Comparison of ENCODE assay signal across 8 cellular contexts in the genomic region with DNA sequence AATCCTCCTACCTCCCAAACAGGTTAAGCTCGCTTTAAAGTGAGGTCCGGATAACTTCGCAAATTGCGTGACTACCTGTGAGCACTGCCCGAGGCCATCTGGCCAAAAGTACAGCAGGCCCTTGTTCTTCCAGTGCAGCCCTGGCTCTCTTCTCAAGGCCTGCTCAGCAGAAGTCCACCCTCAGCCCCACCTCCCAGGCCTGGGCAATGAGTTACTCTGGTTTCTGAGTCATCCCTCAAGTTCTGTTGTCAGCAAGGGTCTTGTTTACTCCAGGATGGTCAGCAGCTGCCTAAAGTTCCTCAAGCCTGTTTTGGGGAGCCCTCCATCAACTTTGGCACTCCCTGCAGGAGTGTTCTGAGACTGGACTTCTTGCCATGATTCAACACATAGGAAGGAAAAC.
DNase-seq lines count a peak whose midpoint lies in the region; ATAC-seq and TF ChIP-seq lines count a peak whose summit lies in the region.

No MANE protein-coding gene starts in this region.

- TF ChIP-seq CTCF in gastroesophageal sphincter (IDR thresholded peaks at IDR 0.05), result no peak
- TF ChIP-seq CTCF in prostate gland (IDR thresholded peaks at IDR 0.05), result no peak

- DNase-seq in D341Med (ENCODE audit: low spot score), result peak; percentile 7
- DNase-seq in adipocyte (ENCODE audit: low read depth), result peak; percentile 82
- DNase-seq in prostate gland (ENCODE audit: low spot score), result peak; percentile 47
- DNase-seq in NCI-H526 treated with DMSO at 0.1 percent for 48 hours (lab: John Stamatoyannopoulos, UW), result no peak
- DNase-seq in NCI-H1694 treated with DMSO at 0.1 percent for 48 hours (lab: John Stamatoyannopoulos, UW), result no peak
- DNase-seq in SKM-1 treated with dmso at 0.1 percent for 144 hours (lab: John Stamatoyannopoulos, UW; ENCODE audit: unreplicated experiment), result no peak

- H3K4me3 ChIP-seq in adipocyte (ENCODE audit: low read length) (no peak overlapping the region), gastroesophageal sphincter (no peak overlapping the region), prostate gland (no peak overlapping the region)

- H3K27ac ChIP-seq in gastroesophageal sphincter, result peak overlapping the region in 2 of 4 donors; percentile 53 to 59
- peak overlapping the region; percentile 4 to 46 for H3K27ac ChIP-seq in prostate gland

- WGBS in gastroesophageal sphincter (ENCODE audit: low coverage in 1 of 2), 2 donors, result 33 to 100% methylated on average over 1 to 3 of the region's 5 CpGs
- WGBS in prostate gland, result 41% methylated on average over 5 of the region's 5 CpGs

- intact Hi-C loops in prostate gland (cut with DNase I), result no loop called here

- H3K36me3 ChIP-seq in adipocyte (ENCODE audit: control insufficient read depth, insufficient read depth, low read length, severe bottlenecking) (peaks cover 81% of the 10 kb centered on the region), gastroesophageal sphincter (peaks cover 0 to 95% of the 10 kb centered on the region in 2 donors), prostate gland (no peaks in the 10 kb centered on the region)

- peak overlapping the region; percentile 63 for H3K9ac ChIP-seq in adipocyte (ENCODE audit: low read length)

- H3K4me1 ChIP-seq in adipocyte (ENCODE audit: control insufficient read depth, insufficient read depth, low read length) (peaks cover 41% of the 10 kb centered on the region), gastroesophageal sphincter (peaks cover 0 to 50% (median 10%) of the 10 kb centered on the region in 3 donors), prostate gland (replicated peaks) (peaks cover 6% of the 10 kb centered on the region)

- no peak for TF ChIP-seq POLR2A in gastroesophageal sphincter (IDR thresholded peaks at IDR 0.05)
- TF ChIP-seq POLR2A in prostate gland (IDR thresholded peaks at IDR 0.05), result no peak

- H3K27me3 ChIP-seq in adipocyte (replicated peaks; ENCODE audit: control insufficient read depth, insufficient read depth, low read length), result no peaks in the 10 kb centered on the region
- H3K27me3 ChIP-seq in gastroesophageal sphincter, result no peaks in the 10 kb centered on the region
- no peaks in the 10 kb centered on the region for H3K27me3 ChIP-seq in prostate gland (replicated peaks; ENCODE audit: insufficient read depth)

- H3K9me3 ChIP-seq in adipocyte (ENCODE audit: control insufficient read depth, low read length) (no peaks in the 10 kb centered on the region), gastroesophageal sphincter (no peaks in the 10 kb centered on the region), prostate gland (no peaks in the 10 kb centered on the region)

- ATAC-seq in gastroesophageal sphincter (peak; percentile 23), HG03196 (IDR thresholded peaks at IDR 0.05; ENCODE audit: unreplicated experiment) (no peak)

- TF ChIP-seq EP300 in gastroesophageal sphincter (IDR thresholded peaks at IDR 0.05), result no peak

Comparison
In these comparisons a context has a peak if more than half of its experiments do, and no peak if none do; other contexts are left out.
1. DNase-seq: peak in D341Med (single experiment), adipocyte (single experiment) and prostate gland (single experiment); none in NCI-H526 treated with DMSO at 0.1 percent for 48 hours (single experiment), NCI-H1694 treated with DMSO at 0.1 percent for 48 hours (single experiment) and SKM-1 treated with dmso at 0.1 percent for 144 hours (single experiment).